ENCODE assay signal across 26 cellular contexts in the genomic region with DNA sequence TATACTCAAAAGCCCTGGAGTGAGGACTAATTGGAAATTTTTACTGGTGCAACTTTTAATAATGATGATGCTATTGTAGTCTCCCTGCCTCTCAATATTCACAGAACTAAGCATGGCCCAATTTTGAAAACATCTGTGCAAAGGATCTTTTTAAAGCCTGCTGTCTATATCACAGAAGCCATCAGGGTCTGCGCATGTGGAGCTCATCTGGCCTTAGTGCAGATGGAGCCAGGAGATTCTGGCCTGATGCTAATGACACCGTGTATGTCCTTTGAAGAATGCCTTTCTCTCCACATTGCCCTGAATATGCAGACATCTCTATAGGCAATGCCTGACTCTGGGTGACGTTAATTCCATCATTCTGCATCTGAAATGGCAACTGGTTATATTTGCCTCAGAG.
"Had no signal": no experiment of that assay in that cellular context is flagged by ENCODE, and none has a peak within 500 bp of the region (broad histone marks: within the 10 kb centered on the region; RNA-seq: fewer than 3 reads in every experiment).

No MANE protein-coding gene starts in this region.

- ATAC-seq: stimulated activated effector memory CD8-positive, alpha-beta T cell treated with anti-CD3 and anti-CD28 coated beads, Interleukin-12 subunit alpha, Interleukin-12 subunit beta, amount 100 ng/mL, for 72 hours; stimulated activated memory B cell treated with anti-CD40 and anti-IgM and Interleukin-4, amounts not matched to agents 10 μg/mL and 1 μg/mL and 100 μg/mL, for 72 hours; stimulated activated naive B cell treated with anti-CD40 and anti-IgM and Interleukin-4, amounts not matched to agents 10 μg/mL and 1 μg/mL and 100 μg/mL, for 72 hours; stimulated activated naive CD8-positive, alpha-beta T cell treated with anti-CD3 and anti-CD28 coated beads, Interleukin-15, amount 100 ng/mL, for 72 hours; stimulated activated naive CD8-positive, alpha-beta T cell treated with anti-CD3 and anti-CD28 coated beads, Interleukin-15, Interleukin-2, amounts not matched to agents 100 U/mL and 50 U/mL, for 24 hours; upper lobe of right lung had no signal

- H3K9me3 ChIP-seq: stomach, suprapubic skin, testis, thoracic aorta, thyroid gland, tibial artery, tibial nerve, upper lobe of left lung, upper lobe of right lung, uterus, vagina had no signal

- H3K4me1 ChIP-seq: stomach, suprapubic skin, testis, thyroid gland, tibial artery, tibial nerve, transverse colon, upper lobe of left lung, upper lobe of right lung, uterus, vagina had no signal

- DNase-seq: stimulated activated CD4-positive, alpha-beta T cell treated with anti-CD3 and anti-CD28 coated beads, Interleukin-2, amount 100 ng/mL, for 48 hours; stimulated activated CD4-positive, alpha-beta T cell treated with anti-CD3 and anti-CD28 coated beads, Interleukin-4, amount 100 ng/mL, for 1 hour; stimulated activated CD4-positive, alpha-beta T cell treated with anti-CD3 and anti-CD28 coated beads, Interleukin-4, amount 100 ng/mL, for 24 hours; stimulated activated CD4-positive, alpha-beta T cell treated with anti-CD3 and anti-CD28 coated beads, Interleukin-4, amount 100 ng/mL, for 4 hours; stimulated activated CD8-positive, alpha-beta memory T cell treated with anti-CD3 and anti-CD28 coated beads, Interleukin-4, amount 100 ng/mL, for 48 hours; stimulated activated naive B cell treated with anti-CD40 and anti-IgM and Interleukin-4, amounts not matched to agents 10 μg/mL and 1 μg/mL and 100 μg/mL, for 72 hours; stimulated activated naive CD4-positive, alpha-beta T cell; stimulated activated naive CD4-positive, alpha-beta T cell treated with Interleukin-2 at 50 U/mL for 16 hours; stimulated activated naive CD8-positive, alpha-beta T cell treated with anti-CD3 and anti-CD28 coated beads, Interleukin-15, amount 100 ng/mL, for 72 hours; stimulated activated naive CD8-positive, alpha-beta T cell treated with anti-CD3 and anti-CD28 coated beads, Interleukin-15, Interleukin-2, amounts not matched to agents 100 U/mL and 50 U/mL, for 24 hours; stomach; substantia nigra; testis; thyroid gland; tibial artery; transverse colon; trophoblast cell; upper lobe of left lung; upper lobe of right lung; uterus had no signal

- H3K27ac ChIP-seq: stomach, suprapubic skin, testis, thoracic aorta, thyroid gland, tibial artery, tibial nerve, transverse colon, upper lobe of left lung, upper lobe of right lung, uterus, vagina had no signal

- H3K36me3 ChIP-seq: stomach, suprapubic skin, thoracic aorta, thyroid gland, tibial artery, tibial nerve, transverse colon, upper lobe of left lung, upper lobe of right lung, uterus, vagina had no signal

- H3K4me3 ChIP-seq: stomach, suprapubic skin, testis, thoracic aorta, thyroid gland, tibial artery, tibial nerve, transverse colon, upper lobe of left lung, upper lobe of right lung, uterus, vagina had no signal

- H3K27me3 ChIP-seq: stomach, suprapubic skin, testis, thyroid gland, tibial artery, tibial nerve, transverse colon, upper lobe of left lung, upper lobe of right lung, uterus, vagina had no signal
